In the genomic region with DNA sequence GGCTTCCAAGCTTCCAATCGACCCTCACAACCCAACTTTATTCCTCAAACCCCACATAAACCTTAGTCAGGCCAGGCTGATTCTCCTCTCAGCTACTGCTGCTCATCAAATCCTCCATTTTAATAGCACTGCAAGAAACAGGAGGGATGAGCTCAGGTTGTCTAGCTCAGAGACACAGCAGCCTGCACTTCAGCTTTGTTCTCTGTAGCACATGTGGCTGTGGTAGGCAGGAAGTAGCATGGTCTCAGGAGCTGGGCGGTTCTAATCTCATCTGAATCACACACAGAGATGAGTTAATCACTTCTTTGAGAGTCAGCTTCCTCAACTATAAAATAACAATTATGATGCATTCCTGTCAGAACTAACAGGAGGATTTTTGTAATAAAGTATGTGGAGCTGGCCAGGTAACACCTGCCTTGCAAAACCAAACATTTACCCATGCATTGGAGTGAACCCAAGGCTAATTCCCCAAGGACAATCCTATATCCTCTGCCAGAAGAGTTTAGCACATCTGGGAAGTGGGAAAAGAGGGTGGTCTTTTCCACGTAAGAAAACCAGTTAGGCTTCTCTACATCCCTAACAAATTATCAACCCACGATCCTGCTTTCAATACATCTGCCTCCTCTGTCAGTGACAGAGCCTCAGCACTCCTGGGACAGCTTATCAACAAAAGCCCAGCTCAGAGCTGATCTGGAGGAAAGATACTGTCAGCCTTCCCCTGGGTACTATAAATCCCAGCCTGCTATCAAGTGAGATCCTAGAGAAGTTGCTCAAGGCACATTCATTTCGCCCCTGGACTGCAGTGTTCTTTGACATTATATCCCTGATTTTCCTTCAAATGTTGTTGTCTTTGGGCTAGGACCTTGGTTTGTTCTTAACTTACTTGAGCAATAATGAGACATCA, we compare ENCODE assay signal across 8 cellular contexts. TPM values are rescaled to one million over a fixed set of nuclear protein-coding genes. Genes with fewer than 3 reads are reported as not detected.
DNase-seq lines count a peak whose midpoint lies in the region; ATAC-seq and TF ChIP-seq lines count a peak whose summit lies in the region.

No MANE protein-coding gene starts in this region.

- H3K27me3 ChIP-seq in BLaER1: no peaks in the 10 kb centered on the region
- H3K27me3 ChIP-seq in fibroblast of lung (ENCODE audit: control insufficient read depth, insufficient read depth, low read length): no peaks in the 10 kb centered on the region

- POLR2A ChIA-PET in activated CD8-positive, alpha-beta T cell treated with anti-CD3 and anti-CD28 coated beads, Interleukin-2, amount 10 ng/mL, durations not matched to agents 7 days and 5 days (lab: Charles Lee): interaction anchor here (0.6 to 2.8 kb wide), 4 partner anchors 19 to 605 kb away, joined by 3 to 31 read pairs (median 6); partner anchors contain the start of genes ELOVL6 and MCUB

- H3K79me2 ChIP-seq in fibroblast of lung (ENCODE audit: control insufficient read depth, insufficient read depth, low read length): no peaks in the 10 kb centered on the region

- TF ChIP-seq CTCF in fibroblast of lung (conservative IDR thresholded peaks at IDR 0.05 in 1 of 2, IDR thresholded peaks at IDR 0.05 in 1 of 2; ENCODE audit: low read depth in 1 of 2, low read length in 2 of 2): no peak

- H3K4me3 Mint-ChIP-seq in activated CD8-positive, alpha-beta T cell treated with anti-CD3 and anti-CD28 coated beads, Interleukin-2, amount 10 ng/mL, durations not matched to agents 7 days and 5 days: peak overlapping the region; percentile 59

- ATAC-seq in GM21576 (IDR thresholded peaks at IDR 0.05; ENCODE audit: unreplicated experiment): peak; percentile 74
- ATAC-seq in activated CD8-positive, alpha-beta T cell treated with anti-CD3 and anti-CD28 coated beads, Interleukin-2, amount 10 ng/mL, durations not matched to agents 7 days and 5 days: peak; percentile 100
- ATAC-seq in HG03457 (IDR thresholded peaks at IDR 0.05; ENCODE audit: unreplicated experiment): no peak

- DNase-seq in NCI-H2029 (lab: John Stamatoyannopoulos, UW) (peak; percentile 52), fibroblast of lung (ENCODE audit: low read depth in 2 of 2) (peak; percentile 50 to 84), mesenteric fat pad (ENCODE audit: low spot score) (no peak)
- DNase-seq in activated CD8-positive, alpha-beta T cell treated with anti-CD3 and anti-CD28 coated beads, Interleukin-2, amount 10 ng/mL, durations not matched to agents 7 days and 5 days: peak; percentile 85
- peak; percentile 71 for DNase-seq in stimulated activated CD4-positive, alpha-beta T cell treated with anti-CD3 and anti-CD28 coated beads, Interleukin-4, amount 100 ng/mL, for 24 hours

- H3K27ac ChIP-seq in BLaER1: peak overlapping the region; percentile 28
- H3K27ac ChIP-seq in fibroblast of lung (ENCODE audit: insufficient read depth, low read length): peak overlapping the region; percentile 21

- H4K20me1 ChIP-seq in BLaER1 (no peaks in the 10 kb centered on the region), fibroblast of lung (ENCODE audit: control insufficient read depth, extremely low read depth, insufficient read depth, low read length) (no peaks in the 10 kb centered on the region)

- H3K27me3 Mint-ChIP-seq in activated CD8-positive, alpha-beta T cell treated with anti-CD3 and anti-CD28 coated beads, Interleukin-2, amount 10 ng/mL, durations not matched to agents 7 days and 5 days (ENCODE audit: low read depth): no peaks in the 10 kb centered on the region

- H3K36me3 Mint-ChIP-seq in activated CD8-positive, alpha-beta T cell treated with anti-CD3 and anti-CD28 coated beads, Interleukin-2, amount 10 ng/mL, durations not matched to agents 7 days and 5 days (ENCODE audit: low read depth): peaks cover 37% of the 10 kb centered on the region

- H3K4me2 ChIP-seq in BLaER1 (peak overlapping the region; percentile 47), fibroblast of lung (ENCODE audit: extremely low read depth, insufficient read depth, low read length) (no peak overlapping the region)

- H3K9me3 Mint-ChIP-seq in activated CD8-positive, alpha-beta T cell treated with anti-CD3 and anti-CD28 coated beads, Interleukin-2, amount 10 ng/mL, durations not matched to agents 7 days and 5 days (ENCODE audit: insufficient read depth): no peaks in the 10 kb centered on the region

- CTCF ChIA-PET in activated CD8-positive, alpha-beta T cell treated with anti-CD3 and anti-CD28 coated beads, Interleukin-2, amount 10 ng/mL, durations not matched to agents 7 days and 5 days (lab: Charles Lee): interaction anchor here (0.8 to 2.2 kb wide), 12 partner anchors 11 to 166 kb away, joined by 3 to 22 read pairs (median 4); no protein-coding TSS in a partner anchor

- H3K9me3 ChIP-seq in BLaER1 (peaks cover 7% of the 10 kb centered on the region; the same call in 1 of the 2 replicates), fibroblast of lung (ENCODE audit: control insufficient read depth, insufficient read depth, low read depth, low read length) (no peaks in the 10 kb centered on the region)

- H3K9ac ChIP-seq in BLaER1 (no peak overlapping the region), fibroblast of lung (ENCODE audit: insufficient read depth, low read length) (no peak overlapping the region)

- H3K4me1 ChIP-seq in BLaER1 (peaks cover 18% of the 10 kb centered on the region), fibroblast of lung (ENCODE audit: control insufficient read depth, extremely low read depth, insufficient read depth, low read length) (peaks cover 20% of the 10 kb centered on the region)

- H3K36me3 ChIP-seq in BLaER1 (peaks cover 56% of the 10 kb centered on the region), fibroblast of lung (ENCODE audit: control insufficient read depth, insufficient read depth, low read length) (no peaks in the 10 kb centered on the region)

- H2AFZ ChIP-seq in fibroblast of lung (ENCODE audit: low read length): no peak overlapping the region

- H3K27ac Mint-ChIP-seq in activated CD8-positive, alpha-beta T cell treated with anti-CD3 and anti-CD28 coated beads, Interleukin-2, amount 10 ng/mL, durations not matched to agents 7 days and 5 days: peak overlapping the region; percentile 97

- H3K4me3 ChIP-seq in BLaER1 (no peak overlapping the region), fibroblast of lung (replicated peaks in 1 of 4; ENCODE audit: control extremely low read depth in 1 of 4, insufficient read depth in 1 of 4, low read depth in 3 of 4, low read length in 4 of 4) (no peak overlapping the region)

- peaks cover 30% of the 10 kb centered on the region for H3K4me1 Mint-ChIP-seq in activated CD8-positive, alpha-beta T cell treated with anti-CD3 and anti-CD28 coated beads, Interleukin-2, amount 10 ng/mL, durations not matched to agents 7 days and 5 days (ENCODE audit: low read depth)

RNA-seq across cellular contexts. Expression of gene ELOVL6, which starts 32.8 kb away (rescaled TPM):
- 10 to 100 TPM; 17.4 to 18.7 TPM for total RNA-seq in activated CD8-positive, alpha-beta T cell treated with anti-CD3 and anti-CD28 coated beads, Interleukin-2, amount 10 ng/mL, durations not matched to agents 7 days and 5 days
- total RNA-seq in fibroblast of lung (8.7 and 15.0 TPM in 2 replicates), mesenteric fat pad (6.9 TPM)
- polyA plus RNA-seq in fibroblast of lung: 43.4 and 56.4 TPM in 2 replicates
- polyA plus RNA-seq in fibroblast of lung (2012): 30.1 and 44.4 TPM in 2 replicates
- 12.3 and 39.7 TPM in 2 replicates for polyA minus RNA-seq in fibroblast of lung (ENCODE audit: low replicate concordance)
